Comparison of ENCODE assay signal across 12 cellular contexts in genomic region chr20:59027746-59028320, GRCh38. TPM values are rescaled to one million over a fixed set of nuclear protein-coding genes. Genes with fewer than 3 reads are reported as not detected.
A peak's percentile ranks its signal among the peaks of the same experiment; 100 is the strongest.
DNase-seq lines count a peak whose midpoint lies in the region; ATAC-seq and TF ChIP-seq lines count a peak whose summit lies in the region.
"Had no signal": no experiment of that assay in that cellular context is flagged by ENCODE, and none has a peak within 500 bp of the region (broad histone marks: within the 10 kb centered on the region; RNA-seq: fewer than 3 reads in every experiment).

No MANE protein-coding gene starts in this region.

- no peak overlapping the region for H3K27ac Mint-ChIP-seq in neural crest cell (ENCODE audit: unreplicated experiment)
- H3K27ac Mint-ChIP-seq: mesothelial cell of epicardium had no signal

- no peaks in the 10 kb centered on the region for H3K36me3 ChIP-seq in ovary

- no peak for TF ChIP-seq EP300 in ovary (IDR thresholded peaks at IDR 0.05)

- no peaks in the 10 kb centered on the region for H3K9me3 ChIP-seq in ovary
- H3K9me3 ChIP-seq: gastroesophageal sphincter had no signal

- TF ChIP-seq CTCF in astrocyte of the spinal cord (IDR thresholded peaks at IDR 0.05; ENCODE audit: low read depth, low read length) (no peak), neural crest cell (conservative IDR thresholded peaks at IDR 0.05) (no peak), ovary (IDR thresholded peaks at IDR 0.05) (no peak)

- no peaks in the 10 kb centered on the region for H3K9me3 Mint-ChIP-seq in neural crest cell
- H3K9me3 Mint-ChIP-seq: mesothelial cell of epicardium had no signal

- DNase-seq in LHCN-M2 (ENCODE audit: low read depth): peak; percentile 86
- peak; percentile 85 for DNase-seq in astrocyte of the spinal cord (ENCODE audit: low read depth, low spot score)
- DNase-seq in neural crest cell (ENCODE audit: low read depth, low spot score): no peak
- no peak for DNase-seq in ovary
- no peak for DNase-seq in NCI-H1105 (lab: John Stamatoyannopoulos, UW)
- DNase-seq: NCI-H510A treated with DMSO at 0.1 percent for 48 hours, SW 1271 had no signal

- no peaks in the 10 kb centered on the region for H3K27me3 ChIP-seq in ovary
- H3K27me3 ChIP-seq: gastroesophageal sphincter had no signal

- peak overlapping the region; percentile 19 for H3K4me3 ChIP-seq in astrocyte of the spinal cord (ENCODE audit: low read depth, low read length)
- H3K4me3 ChIP-seq in ovary: no peak overlapping the region
- H3K4me3 ChIP-seq: gastroesophageal sphincter, skin epidermis had no signal

- peaks cover 57% of the 10 kb centered on the region for H3K4me1 Mint-ChIP-seq in neural crest cell

- 47 to 50% (median 49%) methylated on average over 8 of the region's 8 CpGs for WGBS in ovary, 3 donors

- peaks cover 6% of the 10 kb centered on the region for H3K4me1 ChIP-seq in ovary (ENCODE audit: insufficient read depth)

- peaks cover 11% of the 10 kb centered on the region for H3K36me3 Mint-ChIP-seq in neural crest cell (ENCODE audit: low read depth)

- H3K27ac ChIP-seq in ovary: no peak overlapping the region
- H3K27ac ChIP-seq: gastroesophageal sphincter, skin epidermis had no signal

- H3K27me3 Mint-ChIP-seq in neural crest cell (ENCODE audit: low read depth): no peaks in the 10 kb centered on the region

- intact Hi-C loops in ovary (cut with DNase I): no loop called here

- ATAC-seq in HG03139 (IDR thresholded peaks at IDR 0.05; ENCODE audit: unreplicated experiment): no peak
- ATAC-seq: gastroesophageal sphincter had no signal

- in situ Hi-C loops in astrocyte of the spinal cord (cut with HindIII; ENCODE audit: low sequenced_read_pairs): no loop called here

- H3K4me3 Mint-ChIP-seq in neural crest cell: peak overlapping the region; percentile 41
- H3K4me3 Mint-ChIP-seq: mesothelial cell of epicardium had no signal

- TF ChIP-seq POLR2A in ovary (IDR thresholded peaks at IDR 0.05): no peak

RNA-seq across cellular contexts. Expression of gene ATP5F1E, which starts 4.3 kb away (rescaled TPM):
- total RNA-seq in LHCN-M2 (2014; rRNA removed) (16.4 and 23.2 TPM in 2 replicates), neural crest cell (66.0 and 74.9 TPM in 2 replicates), ovary (10 to 100 TPM; 23.2 to 50.4 (median 45.4) TPM)
- polyA plus RNA-seq in LHCN-M2 (2012): 135 TPM
- 10 to 100 TPM; 28.1 to 73.1 TPM for polyA plus RNA-seq in ovary

RNA-seq across cellular contexts. Expression of gene TUBB1, which starts 8.6 kb away (rescaled TPM):
- total RNA-seq in LHCN-M2 (2014; rRNA removed) (not detected in 2 replicates), neural crest cell (not detected in 2 replicates), ovary (under 1 TPM in 5 of 7 donors, not detected in 2; 0.10 to 0.15 (median 0.12) TPM)
- polyA plus RNA-seq in LHCN-M2 (2012): 0.02 TPM
- polyA plus RNA-seq in ovary: under 1 TPM; 0.02 to 0.17 TPM
- total RNA-seq: bronchial epithelial cell, mesothelial cell of epicardium had no signal

RNA-seq across cellular contexts. Expression of gene PRELID3B, which starts 14.8 kb away (rescaled TPM):
- total RNA-seq in LHCN-M2 (2014; rRNA removed) (58.2 and 65.1 TPM in 2 replicates), neural crest cell (45.3 and 53.6 TPM in 2 replicates), ovary (10 to 100 TPM; 21.9 to 40.8 (median 31.4) TPM)
- 25.4 TPM for polyA plus RNA-seq in LHCN-M2 (2012)
- polyA plus RNA-seq in ovary: 10 to 100 TPM; 16.8 to 25.1 TPM

RNA-seq across cellular contexts. Expression of gene CTSZ, which starts 20.8 kb away (rescaled TPM):
- 154 and 161 TPM in 2 replicates for total RNA-seq in LHCN-M2 (2014; rRNA removed)
- 209 TPM for polyA plus RNA-seq in LHCN-M2 (2012)
- total RNA-seq in neural crest cell: 22.7 and 23.6 TPM in 2 replicates
- total RNA-seq in ovary: 100 to 1,000 TPM in 1 of 7 donors, 10 to 100 TPM in 6; 36.7 to 117 (median 76.8) TPM
- 100 to 1,000 TPM in 1 of 2 donors, 10 to 100 TPM in 1; 88.8 to 301 TPM for polyA plus RNA-seq in ovary

RNA-seq across cellular contexts. Expression of gene NELFCD, which starts 46.8 kb away (rescaled TPM):
- 56.1 and 62.3 TPM in 2 replicates for total RNA-seq in LHCN-M2 (2014; rRNA removed)
- polyA plus RNA-seq in LHCN-M2 (2012): 59.0 TPM
- total RNA-seq in neural crest cell: 117 and 130 TPM in 2 replicates
- 10 to 100 TPM; 36.7 to 67.8 (median 59.4) TPM for total RNA-seq in ovary
- polyA plus RNA-seq in ovary: 10 to 100 TPM; 44.1 to 74.9 TPM

Comparison
In these comparisons a context has a peak if more than half of its experiments do, and no peak if none do; other contexts are left out.
1. DNase-seq: peak in LHCN-M2 (single experiment) and astrocyte of the spinal cord (single experiment); none in neural crest cell (single experiment), ovary (0 of 5) and NCI-H1105 (single experiment).